ENCODE assay signal across 18 cellular contexts in genomic region chr3:42035007-42035406, GRCh38. TPM values are rescaled to one million over a fixed set of nuclear protein-coding genes. Genes with fewer than 3 reads are reported as not detected.
DNase-seq lines count a peak whose midpoint lies in the region; ATAC-seq, FAIRE-seq and TF ChIP-seq lines count a peak whose summit lies in the region.
"Had no signal": no experiment of that assay in that cellular context is flagged by ENCODE, and none has a peak within 500 bp of the region (broad histone marks: within the 10 kb centered on the region; RNA-seq: fewer than 3 reads in every experiment).

No MANE protein-coding gene starts in this region.

- H3K9me3 ChIP-seq in astrocyte (ENCODE audit: insufficient read depth, low read depth, low read length), result no peaks in the 10 kb centered on the region
- no peaks in the 10 kb centered on the region for H3K9me3 ChIP-seq in lung (ENCODE audit: control insufficient read depth in 2 of 2, insufficient read depth in 1 of 2, low read length in 1 of 2)

- H3F3A ChIP-seq in GM23338 (replicated peaks; ENCODE audit: low read depth), result no peaks in the 10 kb centered on the region

- H3K36me3 ChIP-seq in GM23338 (ENCODE audit: insufficient read depth) (no peaks in the 10 kb centered on the region), astrocyte (ENCODE audit: insufficient read depth, low read length) (peaks cover 4% of the 10 kb centered on the region), lung (ENCODE audit: control insufficient read depth in 2 of 2, insufficient read depth in 2 of 2, low read length in 2 of 2) (peaks cover 0 to 6% of the 10 kb centered on the region in 2 donors)
- H3K36me3 ChIP-seq: neural progenitor cell had no signal

- H3K27ac ChIP-seq in GM23338 (ENCODE audit: low read depth) (no peak overlapping the region), astrocyte (ENCODE audit: low read depth, low read length) (no peak overlapping the region), lung (ENCODE audit: low read depth in 1 of 2, low read length in 1 of 2) (peak overlapping the region; percentile 81 to 85)
- H3K27ac ChIP-seq: neural progenitor cell had no signal

- no peak for TF ChIP-seq CTCF in GM23338 (conservative IDR thresholded peaks at IDR 0.05; ENCODE audit: low read depth in 2 of 2)
- no peak for TF ChIP-seq CTCF in astrocyte (IDR thresholded peaks at IDR 0.05; ENCODE audit: insufficient read depth, low read depth, low read length)
- no peak for TF ChIP-seq CTCF in lung (IDR thresholded peaks at IDR 0.05; ENCODE audit: control extremely low read depth, extremely low read depth)

- H3K4me1 Mint-ChIP-seq in GM23338 (peaks cover 30% of the 10 kb centered on the region), astrocyte (ENCODE audit: low read depth, unreplicated experiment) (peaks cover 61% of the 10 kb centered on the region)
- H3K4me1 Mint-ChIP-seq in stimulated activated naive B cell treated with anti-CD40 and anti-IgM and Interleukin-4, amounts not matched to agents 10 μg/mL and 1 μg/mL and 100 μg/mL, for 72 hours, result peaks cover 55 to 76% of the 10 kb centered on the region in 2 donors

- peaks cover 18% of the 10 kb centered on the region for H3K4me1 ChIP-seq in GM23338 (ENCODE audit: insufficient read depth)
- peaks cover 57% of the 10 kb centered on the region for H3K4me1 ChIP-seq in astrocyte (ENCODE audit: insufficient read depth, low read length)
- peaks cover 29 to 55% of the 10 kb centered on the region in 2 donors for H3K4me1 ChIP-seq in lung (ENCODE audit: control insufficient read depth in 2 of 2, insufficient read depth in 2 of 2, low read length in 2 of 2)

- 98% methylated on average over 3 of the region's 3 CpGs for WGBS in lung, 2 donors

- H3K27me3 ChIP-seq in GM23338 (ENCODE audit: insufficient read depth), result no peaks in the 10 kb centered on the region
- no peaks in the 10 kb centered on the region for H3K27me3 ChIP-seq in astrocyte (ENCODE audit: insufficient read depth, low read length)
- H3K27me3 ChIP-seq in lung (ENCODE audit: control insufficient read depth, insufficient read depth), result no peaks in the 10 kb centered on the region
- H3K27me3 ChIP-seq: neural progenitor cell had no signal

- no peaks in the 10 kb centered on the region for H3K9me2 ChIP-seq in GM23338 (ENCODE audit: insufficient read depth)

- H3K4me3 Mint-ChIP-seq in GM23338 (no peak overlapping the region), astrocyte (ENCODE audit: unreplicated experiment) (no peak overlapping the region)
- H3K4me3 Mint-ChIP-seq in stimulated activated naive B cell treated with anti-CD40 and anti-IgM and Interleukin-4, amounts not matched to agents 10 μg/mL and 1 μg/mL and 100 μg/mL, for 72 hours, result no peak overlapping the region
- H3K4me3 Mint-ChIP-seq: activated naive CD8-positive, alpha-beta T cell treated with anti-CD3 and anti-CD28 coated beads, Interleukin-2, amount 10 ng/mL, durations not matched to agents 7 days and 5 days; CD14-positive monocyte; neural progenitor cell had no signal

- ATAC-seq in GM23338 (no peak), lung (ENCODE audit: insufficient read depth, low FRiP score) (no peak)
- no peak for ATAC-seq in stimulated activated naive B cell treated with anti-CD40 and anti-IgM and Interleukin-4, amounts not matched to agents 10 μg/mL and 1 μg/mL and 100 μg/mL, for 72 hours (replicated peaks)
- ATAC-seq: activated CD4-positive, CD25-positive, alpha-beta regulatory T cell treated with anti-CD3 and anti-CD28 coated beads, Interleukin-2, amount 50 U/mL, for 24 hours had no signal

- H2AFZ ChIP-seq in GM23338 (no peak overlapping the region), astrocyte (ENCODE audit: low read depth, low read length) (no peak overlapping the region)
- H2AFZ ChIP-seq: neural progenitor cell had no signal

- H3K9ac ChIP-seq in astrocyte (ENCODE audit: low read length), result peak overlapping the region; percentile 75
- H3K9ac ChIP-seq: neural progenitor cell had no signal

- H3K4me2 ChIP-seq in GM23338, result no peak overlapping the region
- H3K4me2 ChIP-seq in astrocyte (ENCODE audit: low read length), result no peak overlapping the region
- H3K4me2 ChIP-seq: neural progenitor cell had no signal

- H3K27ac Mint-ChIP-seq in GM23338, result peak overlapping the region; percentile 2; the same call in 1 of the 2 replicates
- H3K27ac Mint-ChIP-seq in astrocyte (ENCODE audit: unreplicated experiment), result peak overlapping the region; percentile 99
- peak overlapping the region; percentile 72 for H3K27ac Mint-ChIP-seq in stimulated activated naive B cell treated with anti-CD40 and anti-IgM and Interleukin-4, amounts not matched to agents 10 μg/mL and 1 μg/mL and 100 μg/mL, for 72 hours
- H3K27ac Mint-ChIP-seq: activated naive CD8-positive, alpha-beta T cell treated with anti-CD3 and anti-CD28 coated beads, Interleukin-2, amount 10 ng/mL, durations not matched to agents 7 days and 5 days had no signal

- H4K20me1 ChIP-seq in GM23338 (replicated peaks; ENCODE audit: insufficient read depth), result no peaks in the 10 kb centered on the region
- H4K20me1 ChIP-seq in astrocyte (ENCODE audit: insufficient read depth, low read length), result no peaks in the 10 kb centered on the region

- H3K36me3 Mint-ChIP-seq in GM23338 (ENCODE audit: low read depth) (peaks cover 12% of the 10 kb centered on the region; the same call in 1 of the 3 replicates), astrocyte (ENCODE audit: low read depth, unreplicated experiment) (peaks cover 12% of the 10 kb centered on the region)
- peaks cover 23 to 37% of the 10 kb centered on the region in 2 donors for H3K36me3 Mint-ChIP-seq in stimulated activated naive B cell treated with anti-CD40 and anti-IgM and Interleukin-4, amounts not matched to agents 10 μg/mL and 1 μg/mL and 100 μg/mL, for 72 hours

- no peak for FAIRE-seq in astrocyte (lab: Jason Lieb, UNC)
- FAIRE-seq: GM12878, RCC 7860 had no signal

- H3K9me3 Mint-ChIP-seq in GM23338, result no peaks in the 10 kb centered on the region
- peaks cover 1% of the 10 kb centered on the region for H3K9me3 Mint-ChIP-seq in astrocyte (ENCODE audit: unreplicated experiment)
- no peaks in the 10 kb centered on the region for H3K9me3 Mint-ChIP-seq in stimulated activated naive B cell treated with anti-CD40 and anti-IgM and Interleukin-4, amounts not matched to agents 10 μg/mL and 1 μg/mL and 100 μg/mL, for 72 hours
- H3K9me3 Mint-ChIP-seq: activated naive CD8-positive, alpha-beta T cell treated with anti-CD3 and anti-CD28 coated beads, Interleukin-2, amount 10 ng/mL, durations not matched to agents 7 days and 5 days; CD14-positive monocyte; neural progenitor cell had no signal

- H3K4me3 ChIP-seq in GM23338, result no peak overlapping the region
- H3K4me3 ChIP-seq in astrocyte (ENCODE audit: insufficient read depth, low read depth, low read length), result no peak overlapping the region
- no peak overlapping the region for H3K4me3 ChIP-seq in lung
- H3K4me3 ChIP-seq: GM12878, neural progenitor cell, skin epidermis had no signal

- H3K79me2 ChIP-seq in GM23338 (replicated peaks; ENCODE audit: insufficient read depth), result peaks cover 50% of the 10 kb centered on the region
- H3K79me2 ChIP-seq in astrocyte (ENCODE audit: insufficient read depth, low read length), result peaks cover 67% of the 10 kb centered on the region

- peaks cover 5% of the 10 kb centered on the region for H3K27me3 Mint-ChIP-seq in GM23338 (ENCODE audit: insufficient read depth, low read depth, poor library complexity)
- no peaks in the 10 kb centered on the region for H3K27me3 Mint-ChIP-seq in astrocyte (ENCODE audit: low read depth, unreplicated experiment)
- no peaks in the 10 kb centered on the region for H3K27me3 Mint-ChIP-seq in stimulated activated naive B cell treated with anti-CD40 and anti-IgM and Interleukin-4, amounts not matched to agents 10 μg/mL and 1 μg/mL and 100 μg/mL, for 72 hours
- H3K27me3 Mint-ChIP-seq: activated naive CD8-positive, alpha-beta T cell treated with anti-CD3 and anti-CD28 coated beads, Interleukin-2, amount 10 ng/mL, durations not matched to agents 7 days and 5 days had no signal

- DNase-seq in GM23338 (ENCODE audit: low spot score), result no peak
- DNase-seq in astrocyte (ENCODE audit: low read depth), result no peak
- no peak for DNase-seq in lung (ENCODE audit: low spot score)
- no peak for DNase-seq in stimulated activated naive B cell treated with anti-CD40 and anti-IgM and Interleukin-4, amounts not matched to agents 10 μg/mL and 1 μg/mL and 100 μg/mL, for 72 hours
- no peak for DNase-seq in DMS53 treated with DMSO at 0.1 percent for 48 hours (lab: John Stamatoyannopoulos, UW; ENCODE audit: unreplicated experiment)
- DNase-seq in foreskin melanocyte, result no peak
- DNase-seq in DMS153 (lab: John Stamatoyannopoulos, UW), result no peak
- no peak for DNase-seq in NCI-H1694 (lab: John Stamatoyannopoulos, UW)
- DNase-seq: activated naive CD8-positive, alpha-beta T cell treated with anti-CD3 and anti-CD28 coated beads, Interleukin-2, amount 10 ng/mL, durations not matched to agents 7 days and 5 days; NCI-H187 treated with DMSO at 0.1 percent for 48 hours; NCI-H69; T-helper 1 cell had no signal

TF ChIP-seq in GM23338, 12 proteins besides CTCF, POLR2A, EP300 and RAD21 (continues in another document):
- no peak for TF ChIP-seq ETS1 (IDR thresholded peaks at IDR 0.05)
- no peak for TF ChIP-seq STAT1 (IDR thresholded peaks at IDR 0.05; ENCODE audit: unreplicated experiment)
- no peak for TF ChIP-seq CREB1 (CRISPR knock-in tag; IDR thresholded peaks at IDR 0.05; ENCODE audit: low read depth)

RNA-seq across cellular contexts. Expression of gene TRAK1, which starts 56.1 kb away (rescaled TPM):
- 47.4 and 50.1 TPM in 2 replicates for total RNA-seq in GM23338 (2014; rRNA removed; shearing (Covaris generic))
- polyA plus RNA-seq in GM23338 (2016; fragmentation: Nextera tagmentation; extraction: Ambion mirVana) (12.2 and 13.4 TPM in 2 replicates), lung (10 to 100 TPM; 18.2 to 19.6 TPM)
- total RNA-seq in astrocyte (52.3 and 56.2 TPM in 2 replicates), lung (10 to 100 TPM; 45.3 to 65.4 TPM)

Comparison
In these comparisons a context has a peak if more than half of its experiments do, and no peak if none do; other contexts are left out.
1. H3K27ac ChIP-seq: peak in lung (2 of 2); none in GM23338 (single experiment) and astrocyte (single experiment).
2. H3K27ac Mint-ChIP-seq: peak in every context shown above with its lines; median percentile 99 in astrocyte; 72 in stimulated activated naive B cell treated with anti-CD40 and anti-IgM and Interleukin-4, amounts not matched to agents 10 μg/mL and 1 μg/mL and 100 μg/mL, for 72 hours; 2 in GM23338.